Comparison of ENCODE assay signal across 17 cellular contexts in the genomic region with DNA sequence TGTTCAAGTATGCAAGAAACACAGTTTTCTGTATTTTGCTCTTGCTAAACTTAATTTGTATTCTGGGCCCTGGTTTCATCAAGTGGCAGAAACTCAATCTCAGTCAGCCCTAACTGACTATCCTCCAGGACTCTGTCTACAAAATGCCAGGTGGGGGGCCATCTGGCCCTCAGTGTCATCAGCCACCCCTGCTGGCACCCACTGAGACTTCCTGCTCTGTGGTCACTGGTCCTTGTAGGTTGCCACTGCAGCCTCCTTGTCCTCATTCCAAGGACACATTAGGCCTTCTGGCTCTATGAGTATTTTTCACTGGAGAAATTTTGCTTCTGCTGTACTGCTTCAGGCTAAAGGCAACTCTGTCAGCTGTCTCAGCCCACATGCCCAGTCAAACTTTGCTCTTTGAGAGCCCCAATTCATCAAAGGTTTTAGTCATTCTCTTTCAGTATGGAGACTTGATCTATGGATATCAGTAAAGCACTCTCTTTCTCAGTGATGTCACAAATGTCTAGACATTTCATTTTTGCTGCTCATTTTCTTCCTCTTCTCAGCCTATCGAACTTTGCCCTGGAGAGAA.
DNase-seq lines count a peak whose midpoint lies in the region; ATAC-seq, FAIRE-seq and TF ChIP-seq lines count a peak whose summit lies in the region.
"Had no signal": no experiment of that assay in that cellular context is flagged by ENCODE, and none has a peak within 500 bp of the region (broad histone marks: within the 10 kb centered on the region; RNA-seq: fewer than 3 reads in every experiment).

No MANE protein-coding gene starts in this region.

- CTCF ChIA-PET in HEK293T (lab: Yijun Ruan, JAX): no interaction called here

- ATAC-seq in HG02642 (IDR thresholded peaks at IDR 0.05; ENCODE audit: poor library complexity, unreplicated experiment): peak; percentile 45
- ATAC-seq in HG03521 (IDR thresholded peaks at IDR 0.05; ENCODE audit: unreplicated experiment): peak; percentile 39

- no peak for FAIRE-seq in HTR-8/SVneo (lab: Jason Lieb, UNC)
- FAIRE-seq: H1 had no signal

- DNase-seq in NCI-H82 (lab: John Stamatoyannopoulos, UW) (peak; percentile 32), NCI-H82 treated with DMSO at 0.1 percent for 48 hours (lab: John Stamatoyannopoulos, UW; ENCODE audit: unreplicated experiment) (no peak), pons (ENCODE audit: low spot score) (peak; percentile 29), HTR-8/SVneo (ENCODE audit: insufficient read length, low spot score) (no peak), NCI-H2196 treated with DMSO at 0.1 percent for 48 hours (lab: John Stamatoyannopoulos, UW; ENCODE audit: unreplicated experiment) (no peak), HEK293T (ENCODE audit: extremely low spot score) (no peak)
- DNase-seq: activated CD4-positive, alpha-beta T cell treated with anti-CD3 and anti-CD28 coated beads for 48 hours; activated effector memory CD4-positive, alpha-beta T cell treated with Interleukin-2 at 50 U/mL for 16 hours; adrenal gland; AML-193; COR-L47; dermis blood vessel endothelial cell; Kasumi-1; SW 1271 had no signal

- POLR2A ChIA-PET in HEK293T (lab: Yijun Ruan, JAX): no interaction called here

TF ChIP-seq in HEK293T, 16 proteins besides CTCF, POLR2A, EP300 and RAD21:
- TF ChIP-seq TARDBP (IDR thresholded peaks at IDR 0.05) (no peak), LEF1 (IDR thresholded peaks at IDR 0.05; ENCODE audit: borderline replicate concordance) (no peak), BHLHE40 (IDR thresholded peaks at IDR 0.05; ENCODE audit: borderline replicate concordance) (no peak), ARNT (IDR thresholded peaks at IDR 0.05) (no peak), SP1 (IDR thresholded peaks at IDR 0.05) (no peak), ELF4 (IDR thresholded peaks at IDR 0.05) (no peak), NFRKB (IDR thresholded peaks at IDR 0.05) (no peak), CTBP1 (IDR thresholded peaks at IDR 0.05; ENCODE audit: borderline replicate concordance) (no peak), ZNF384 (IDR thresholded peaks at IDR 0.05) (no peak), L3MBTL2 (conservative IDR thresholded peaks at IDR 0.05) (no peak), FOXM1 (IDR thresholded peaks at IDR 0.05; ENCODE audit: borderline replicate concordance) (no peak), SUZ12 (IDR thresholded peaks at IDR 0.05) (no peak), HDGF (IDR thresholded peaks at IDR 0.05; ENCODE audit: borderline replicate concordance) (no peak), FOXK2 (IDR thresholded peaks at IDR 0.05) (no peak), FOXA1 (IDR thresholded peaks at IDR 0.05) (no peak)
- TF ChIP-seq, protein P1, sequence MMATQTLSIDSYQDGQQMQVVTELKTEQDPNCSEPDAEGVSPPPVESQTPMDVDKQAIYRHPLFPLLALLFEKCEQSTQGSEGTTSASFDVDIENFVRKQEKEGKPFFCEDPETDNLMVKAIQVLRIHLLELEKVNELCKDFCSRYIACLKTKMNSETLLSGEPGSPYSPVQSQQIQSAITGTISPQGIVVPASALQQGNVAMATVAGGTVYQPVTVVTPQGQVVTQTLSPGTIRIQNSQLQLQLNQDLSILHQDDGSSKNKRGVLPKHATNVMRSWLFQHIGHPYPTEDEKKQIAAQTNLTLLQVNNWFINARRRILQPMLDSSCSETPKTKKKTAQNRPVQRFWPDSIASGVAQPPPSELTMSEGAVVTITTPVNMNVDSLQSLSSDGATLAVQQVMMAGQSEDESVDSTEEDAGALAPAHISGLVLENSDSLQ (IDR thresholded peaks at IDR 0.05): no peak

Comparison
In these comparisons a context has a peak if more than half of its experiments do, and no peak if none do; other contexts are left out.
1. DNase-seq: peak in NCI-H82 (single experiment) and pons (single experiment); none in NCI-H82 treated with DMSO at 0.1 percent for 48 hours (single experiment), HTR-8/SVneo (single experiment), NCI-H2196 treated with DMSO at 0.1 percent for 48 hours (single experiment) and HEK293T (single experiment).